Comparison of ENCODE assay signal across 26 cellular contexts in the genomic region with DNA sequence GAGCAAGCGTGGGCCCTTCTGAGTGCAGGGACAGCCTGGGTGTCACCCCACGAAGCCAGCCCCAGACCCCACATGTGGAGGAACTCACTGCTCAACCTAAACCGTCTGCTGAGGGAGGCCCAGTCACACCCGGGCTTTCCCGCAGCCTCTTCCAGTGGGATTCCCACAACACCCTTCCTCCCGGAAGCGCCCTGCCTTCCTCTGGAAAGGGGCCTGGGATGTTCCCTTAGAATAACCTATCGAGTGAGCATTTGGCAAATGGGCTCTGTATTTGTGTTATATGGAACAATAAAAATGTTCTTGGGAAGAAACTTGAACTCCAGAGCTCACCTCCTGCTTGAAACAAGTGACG.
"Had no signal": no experiment of that assay in that cellular context is flagged by ENCODE, and none has a peak within 500 bp of the region (broad histone marks: within the 10 kb centered on the region; RNA-seq: fewer than 3 reads in every experiment).

No MANE protein-coding gene starts in this region.

- ATAC-seq: activated CD4-positive, alpha-beta T cell treated with anti-CD3 and anti-CD28 coated beads for 36 hours; activated CD8-positive, alpha-beta T cell treated with anti-CD3 and anti-CD28 coated beads, Interleukin-2, amount 10 ng/mL, durations not matched to agents 7 days and 5 days; foreskin keratinocyte; heart right ventricle; left lung; mucosa of descending colon; pancreas; psoas muscle had no signal

- H3K27me3 ChIP-seq: brain microvascular endothelial cell, esophagus muscularis mucosa, foreskin keratinocyte, heart right ventricle, left lung, pancreas, transverse colon, uterus had no signal

- H3K9me3 ChIP-seq: esophagus muscularis mucosa, heart right ventricle, left lung, mucosa of descending colon, pancreas, psoas muscle, SK-N-SH, transverse colon, uterus had no signal

- H3K4me3 Mint-ChIP-seq: activated CD4-positive, alpha-beta T cell treated with anti-CD3 and anti-CD28 coated beads for 36 hours; activated CD8-positive, alpha-beta T cell treated with anti-CD3 and anti-CD28 coated beads, Interleukin-2, amount 10 ng/mL, durations not matched to agents 7 days and 5 days; activated naive CD8-positive, alpha-beta T cell; T-helper 1 cell treated with Interleukin-12 subunit alpha and Interleukin-12 subunit beta and Interleukin-4 antibody, amounts not matched to agents 30 μg/mL and 1 μg/mL, for 36 hours had no signal

- H3K4me1 ChIP-seq: foreskin keratinocyte, pancreas had no signal

- H3K27me3 Mint-ChIP-seq: activated CD4-positive, alpha-beta T cell treated with anti-CD3 and anti-CD28 coated beads for 36 hours; activated naive CD8-positive, alpha-beta T cell had no signal

- H3K27ac ChIP-seq: brain microvascular endothelial cell, esophagus muscularis mucosa, foreskin keratinocyte, heart right ventricle, left lung, pancreas, psoas muscle, transverse colon, uterus had no signal

- H3K4me2 ChIP-seq: SK-N-SH had no signal

- H3K4me3 ChIP-seq: esophagus muscularis mucosa, heart right ventricle, left lung, lung, mucosa of descending colon, pancreas, psoas muscle, transverse colon, uterus had no signal

- H3K36me3 ChIP-seq: brain microvascular endothelial cell, esophagus muscularis mucosa, heart right ventricle, left lung, pancreas, transverse colon, uterus had no signal

- DNase-seq: activated CD4-positive, alpha-beta T cell treated with anti-CD3 and anti-CD28 coated beads for 36 hours; activated CD8-positive, alpha-beta T cell treated with anti-CD3 and anti-CD28 coated beads, Interleukin-2, amount 10 ng/mL, durations not matched to agents 7 days and 5 days; activated T-cell treated with anti-CD3 and anti-CD28 coated beads, Interleukin-2, amount 50 U/mL, for 1 hour; brain microvascular endothelial cell; dermis blood vessel endothelial cell; effector CD4-positive, alpha-beta T cell; foreskin keratinocyte; heart right ventricle; left lung; mesendoderm; mucosa of descending colon; nucleus accumbens; pancreas; psoas muscle; SK-N-SH; stimulated activated CD4-positive, alpha-beta T cell treated with anti-CD3 and anti-CD28 coated beads, Interleukin-15, amount 100 ng/mL, for 24 hours; stimulated activated CD4-positive, alpha-beta T cell treated with anti-CD3 and anti-CD28 coated beads, Interleukin-2, amount 100 ng/mL, for 24 hours; stimulated activated naive CD4-positive, alpha-beta T cell treated with Interleukin-2 at 50 U/mL for 16 hours; SW 1271; T1000; transverse colon; uterus had no signal

- H3K9ac ChIP-seq: SK-N-SH had no signal

- H3K9me3 Mint-ChIP-seq: T-helper 1 cell treated with Interleukin-12 subunit alpha and Interleukin-12 subunit beta and Interleukin-4 antibody, amounts not matched to agents 30 μg/mL and 1 μg/mL, for 36 hours had no signal
